Comparison of ENCODE assay signal across 36 cellular contexts in genomic region chr5:95090774-95091173, GRCh38.
DNase-seq lines count a peak whose midpoint lies in the region; ATAC-seq, FAIRE-seq and TF ChIP-seq lines count a peak whose summit lies in the region.
"Had no signal": no experiment of that assay in that cellular context is flagged by ENCODE, and none has a peak within 500 bp of the region (broad histone marks: within the 10 kb centered on the region; RNA-seq: fewer than 3 reads in every experiment).

No MANE protein-coding gene starts in this region.

- H3K27me3 Mint-ChIP-seq in dendritic cell treated with granulocyte-macrophage colony-stimulating factor and Interleukin-4, amounts not matched to agents 40 ng/mL and 50 ng/mL, for 4 days: no peaks in the 10 kb centered on the region
- H3K27me3 Mint-ChIP-seq in activated T-cell treated with anti-CD3 and anti-CD28 coated beads, Interleukin-2, amount 50 U/mL, for 24 hours: peaks cover 4% of the 10 kb centered on the region
- H3K27me3 Mint-ChIP-seq: B cell; CD4-positive, alpha-beta memory T cell; CD4-positive, alpha-beta T cell; CD4-positive, CD25-positive, alpha-beta regulatory T cell; CD8-positive, alpha-beta memory T cell had no signal

- H2AFZ ChIP-seq in HepG2 (ENCODE audit: low read length): no peak overlapping the region

- no peak for FAIRE-seq in HepG2 (lab: Jason Lieb, UNC)
- peak; percentile 48 for FAIRE-seq in GM12891 (lab: Jason Lieb, UNC)
- FAIRE-seq: A204.1, A549, D721Med had no signal

- H3K27me3 ChIP-seq in HepG2 (ENCODE audit: control insufficient read depth in 1 of 2, insufficient read depth in 2 of 2, low read length in 2 of 2) (no peaks in the 10 kb centered on the region), right lobe of liver (no peaks in the 10 kb centered on the region)
- H3K27me3 ChIP-seq: BLaER1; BLaER1 treated with 17β-estradiol and CSF1 and Interleukin-3, amounts not matched to agents 10 nM and 100 nM had no signal

- H3K4me1 ChIP-seq in HepG2 (ENCODE audit: insufficient read depth, low read length) (no peaks in the 10 kb centered on the region), right lobe of liver (no peaks in the 10 kb centered on the region)
- H3K4me1 ChIP-seq: A549, BE2C, Caco-2 had no signal

- TF ChIP-seq EP300 in HepG2 (IDR thresholded peaks at IDR 0.05; ENCODE audit: low read depth in 2 of 2, low read length in 2 of 2): no peak
- no peak for TF ChIP-seq EP300 in HepG2 (CRISPR knock-in tag; IDR thresholded peaks at IDR 0.05; ENCODE audit: borderline replicate concordance)

- no peak overlapping the region for H3K27ac ChIP-seq in HepG2 (ENCODE audit: extremely low read length, insufficient read depth, low read length)
- H3K27ac ChIP-seq in right lobe of liver: no peak overlapping the region
- H3K27ac ChIP-seq: 22Rv1; A549; BLaER1; BLaER1 treated with 17β-estradiol and CSF1 and Interleukin-3, amounts not matched to agents 10 nM and 100 nM; C4-2B had no signal

- TF ChIP-seq CTCF in HepG2 (CRISPR knock-in tag; IDR thresholded peaks at IDR 0.05) (no peak), right lobe of liver (IDR thresholded peaks at IDR 0.05) (no peak), GM10266 (IDR thresholded peaks at IDR 0.05; ENCODE audit: control insufficient read depth, insufficient read depth, low read depth, missing control alignments) (no peak)

- H3K4me3 ChIP-seq in HepG2 (replicated peaks in 1 of 3; ENCODE audit: insufficient read depth in 1 of 3, low read depth in 2 of 3, low read length in 3 of 3) (no peak overlapping the region), right lobe of liver (no peak overlapping the region)
- H3K4me3 ChIP-seq: A549; BLaER1; BLaER1 treated with 17β-estradiol and CSF1 and Interleukin-3, amounts not matched to agents 10 nM and 100 nM had no signal

- DNase-seq in HepG2 (ENCODE audit: low spot score): no peak
- DNase-seq in right lobe of liver: no peak
- no peak for DNase-seq in GM12891 (ENCODE audit: insufficient read length, low spot score)
- DNase-seq in HEK293T (ENCODE audit: extremely low spot score): no peak
- DNase-seq in activated T-cell treated with anti-CD3 and anti-CD28 coated beads, Interleukin-2, amount 50 U/mL, for 24 hours: no peak
- DNase-seq in GM10266 (ENCODE audit: extremely low spot score): no peak
- DNase-seq in Ammon's horn (ENCODE audit: low spot score): no peak
- DNase-seq: 8988T; ACHN; AML-193; BE2C; C1 segment of cervical spinal cord; Caco-2; Calu3; CD4-positive, alpha-beta memory T cell; CD4-positive, alpha-beta T cell; CD4-positive, CD25-positive, alpha-beta regulatory T cell; CD8-positive, alpha-beta memory T cell; CD8-positive, alpha-beta T cell; DMS 273 treated with DMSO at 0.1 percent for 48 hours; DMS153; DMS53; DMS79; DMS79 treated with DMSO at 0.1 percent for 48 hours; DND-41; EL had no signal

- intact Hi-C loops in HepG2 (cut with micrococcal nuclease; ENCODE audit: unreplicated experiment): no loop called here
- intact Hi-C loops in right lobe of liver (cut with DNase I): no loop called here
- intact Hi-C loops in dendritic cell treated with granulocyte-macrophage colony-stimulating factor and Interleukin-4, amounts not matched to agents 40 ng/mL and 50 ng/mL, for 4 days (cut with micrococcal nuclease): no loop called here

- H3K4me2 ChIP-seq in HepG2 (ENCODE audit: low read depth, low read length): no peak overlapping the region
- H3K4me2 ChIP-seq: A549, BLaER1 had no signal

- H3K9me3 ChIP-seq in HepG2 (ENCODE audit: low read length) (no peaks in the 10 kb centered on the region), right lobe of liver (no peaks in the 10 kb centered on the region)
- H3K9me3 ChIP-seq: A549, BE2C, BLaER1 had no signal

- no peaks in the 10 kb centered on the region for H3K79me2 ChIP-seq in HepG2 (ENCODE audit: insufficient read depth, low read length)

- no peaks in the 10 kb centered on the region for H3K36me3 Mint-ChIP-seq in dendritic cell treated with granulocyte-macrophage colony-stimulating factor and Interleukin-4, amounts not matched to agents 40 ng/mL and 50 ng/mL, for 4 days (ENCODE audit: low read depth)
- H3K36me3 Mint-ChIP-seq in activated T-cell treated with anti-CD3 and anti-CD28 coated beads, Interleukin-2, amount 50 U/mL, for 24 hours (ENCODE audit: low read depth): no peaks in the 10 kb centered on the region
- H3K36me3 Mint-ChIP-seq: CD14-positive monocyte; CD4-positive, alpha-beta memory T cell; CD4-positive, CD25-positive, alpha-beta regulatory T cell; CD8-positive, alpha-beta memory T cell; CD8-positive, alpha-beta T cell had no signal

- H3K36me3 ChIP-seq in HepG2 (replicated peaks in 1 of 2; ENCODE audit: control insufficient read depth in 1 of 2, insufficient read depth in 2 of 2, low read length in 2 of 2) (no peaks in the 10 kb centered on the region), right lobe of liver (no peaks in the 10 kb centered on the region)
- H3K36me3 ChIP-seq: BE2C; BLaER1; BLaER1 treated with 17β-estradiol and CSF1 and Interleukin-3, amounts not matched to agents 10 nM and 100 nM had no signal

- ATAC-seq in HepG2 (no peak), right lobe of liver (no peak)
- ATAC-seq: A549; CD8-positive, alpha-beta T cell had no signal

- peaks cover 38% of the 10 kb centered on the region for H3K4me1 Mint-ChIP-seq in dendritic cell treated with granulocyte-macrophage colony-stimulating factor and Interleukin-4, amounts not matched to agents 40 ng/mL and 50 ng/mL, for 4 days (ENCODE audit: low read depth)
- H3K4me1 Mint-ChIP-seq in activated T-cell treated with anti-CD3 and anti-CD28 coated beads, Interleukin-2, amount 50 U/mL, for 24 hours (ENCODE audit: low read depth): no peaks in the 10 kb centered on the region
- H3K4me1 Mint-ChIP-seq: CD4-positive, alpha-beta memory T cell; CD4-positive, CD25-positive, alpha-beta regulatory T cell; CD8-positive, alpha-beta memory T cell had no signal

- H3K9ac ChIP-seq in HepG2 (ENCODE audit: insufficient read depth, low read depth, low read length): no peak overlapping the region
- H3K9ac ChIP-seq: BLaER1; BLaER1 treated with 17β-estradiol and CSF1 and Interleukin-3, amounts not matched to agents 10 nM and 100 nM had no signal

- no peak for TF ChIP-seq RAD21 in HepG2 (CRISPR knock-in tag; IDR thresholded peaks at IDR 0.05)

- peaks cover 8% of the 10 kb centered on the region for H3K9me3 Mint-ChIP-seq in dendritic cell treated with granulocyte-macrophage colony-stimulating factor and Interleukin-4, amounts not matched to agents 40 ng/mL and 50 ng/mL, for 4 days
- H3K9me3 Mint-ChIP-seq in activated T-cell treated with anti-CD3 and anti-CD28 coated beads, Interleukin-2, amount 50 U/mL, for 24 hours: no peaks in the 10 kb centered on the region
- H3K9me3 Mint-ChIP-seq: CD4-positive, alpha-beta T cell; CD8-positive, alpha-beta T cell had no signal

- 6% methylated on average over 2 of the region's 2 CpGs for WGBS in HepG2 (ENCODE audit: low lambda C conversion rate)
- 24% methylated on average over 2 of the region's 2 CpGs for WGBS in right lobe of liver (ENCODE audit: insufficient coverage, low coverage, low lambda C conversion rate, missing lambda C conversion rate)

- BruUV-seq in HepG2 (replicated peaks; lab: Mats Ljungman, UMichigan): no TSS peak

- H3K4me3 Mint-ChIP-seq in dendritic cell treated with granulocyte-macrophage colony-stimulating factor and Interleukin-4, amounts not matched to agents 40 ng/mL and 50 ng/mL, for 4 days: no peak overlapping the region
- no peak overlapping the region for H3K4me3 Mint-ChIP-seq in activated T-cell treated with anti-CD3 and anti-CD28 coated beads, Interleukin-2, amount 50 U/mL, for 24 hours
- H3K4me3 Mint-ChIP-seq: B cell; CD14-positive monocyte; CD4-positive, alpha-beta memory T cell; CD4-positive, alpha-beta T cell; CD4-positive, CD25-positive, alpha-beta regulatory T cell; CD8-positive, alpha-beta memory T cell; CD8-positive, alpha-beta T cell had no signal

- in situ Hi-C loops in HepG2 (cut with HindIII; ENCODE audit: extremely low pct_ligation_motif_present, low pct_unique_long_range_greater_than_20kb): no loop called here

- CTCF ChIA-PET in HepG2 (lab: Yijun Ruan, JAX; ENCODE audit: low intra/inter-chr PET ratio, low total read pairs) (no interaction called here), HEK293T (lab: Yijun Ruan, JAX) (no interaction called here)

- TF ChIP-seq POLR2A in HepG2 (IDR thresholded peaks at IDR 0.05; ENCODE audit: insufficient read depth in 1 of 2, low read depth in 2 of 2, low read length in 2 of 2): no peak
- no peak for TF ChIP-seq POLR2A in right lobe of liver (IDR thresholded peaks at IDR 0.05)
- no peak for TF ChIP-seq POLR2A in GM12891 (IDR thresholded peaks at IDR 0.05; ENCODE audit: low read depth, low read length)

- no peaks in the 10 kb centered on the region for H4K20me1 ChIP-seq in HepG2 (ENCODE audit: insufficient read depth, low read length)
- H4K20me1 ChIP-seq: BLaER1; BLaER1 treated with 17β-estradiol and CSF1 and Interleukin-3, amounts not matched to agents 10 nM and 100 nM had no signal

- peak overlapping the region; percentile 45 for H3K27ac Mint-ChIP-seq in dendritic cell treated with granulocyte-macrophage colony-stimulating factor and Interleukin-4, amounts not matched to agents 40 ng/mL and 50 ng/mL, for 4 days
- H3K27ac Mint-ChIP-seq in activated T-cell treated with anti-CD3 and anti-CD28 coated beads, Interleukin-2, amount 50 U/mL, for 24 hours: no peak overlapping the region
- H3K27ac Mint-ChIP-seq: B cell; CD14-positive monocyte; CD4-positive, alpha-beta T cell; CD4-positive, CD25-positive, alpha-beta regulatory T cell; CD8-positive, alpha-beta memory T cell; CD8-positive, alpha-beta T cell had no signal

- POLR2A ChIA-PET in HepG2 (lab: Yijun Ruan, JAX): no interaction called here
- POLR2A ChIA-PET in HEK293T (lab: Yijun Ruan, JAX): no interaction called here

TF ChIP-seq in GM12891, 5 proteins besides CTCF, POLR2A, EP300 and RAD21:
- TF ChIP-seq POLR2AphosphoS5 (IDR thresholded peaks at IDR 0.05; ENCODE audit: low read depth, low read length) (no peak), POU2F2 (IDR thresholded peaks at IDR 0.05; ENCODE audit: low read depth, low read length) (no peak), PAX5 (IDR thresholded peaks at IDR 0.05; ENCODE audit: insufficient read depth, low read length, severe bottlenecking) (no peak), TAF1 (IDR thresholded peaks at IDR 0.05; ENCODE audit: low read depth, low read length) (no peak), SPI1 (IDR thresholded peaks at IDR 0.05; ENCODE audit: low read depth, low read length) (no peak)

TF ChIP-seq in HEK293T, 16 proteins besides CTCF, POLR2A, EP300 and RAD21 (continues in another document):
- TF ChIP-seq TARDBP (IDR thresholded peaks at IDR 0.05) (no peak), ZNF384 (IDR thresholded peaks at IDR 0.05) (no peak), ELF4 (IDR thresholded peaks at IDR 0.05) (peak; percentile 52; the same call in 1 of the 2 replicates), SP1 (IDR thresholded peaks at IDR 0.05) (no peak)
